13 cellular contexts compared by ENCODE assay signal in the genomic region with DNA sequence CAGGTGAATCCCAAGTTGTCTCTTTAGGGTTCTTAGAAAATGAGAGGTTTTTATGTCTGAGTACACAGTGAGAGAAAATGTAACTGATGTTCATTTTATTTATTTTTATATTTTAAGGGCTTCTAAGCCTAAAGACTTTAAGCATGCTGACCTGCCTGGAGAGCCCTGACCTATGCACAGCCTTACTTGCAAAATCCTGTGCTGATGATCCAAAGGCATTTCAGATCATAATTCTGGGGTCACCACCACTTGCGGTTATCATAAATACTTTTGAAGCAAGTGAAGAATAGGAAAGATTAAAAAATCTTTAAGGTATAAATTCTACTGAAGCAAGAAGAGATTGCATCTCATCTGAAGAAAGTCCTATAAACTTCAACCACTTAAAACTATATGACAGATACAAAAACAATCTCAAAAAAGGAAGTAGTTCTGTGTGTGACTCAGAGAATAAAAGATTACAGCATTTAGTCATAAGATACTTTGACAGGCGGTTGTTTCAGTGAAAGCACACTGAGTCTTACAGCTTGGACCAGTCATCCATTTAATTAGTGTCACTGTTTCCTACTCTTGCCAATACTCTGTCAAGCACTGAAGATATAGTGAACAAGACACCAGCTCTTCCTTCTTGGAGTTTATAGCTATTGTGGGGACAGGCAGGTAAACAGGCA.
DNase-seq lines count a peak whose midpoint lies in the region; ATAC-seq, FAIRE-seq and TF ChIP-seq lines count a peak whose summit lies in the region.
"Had no signal": no experiment of that assay in that cellular context is flagged by ENCODE, and none has a peak within 500 bp of the region (broad histone marks: within the 10 kb centered on the region; RNA-seq: fewer than 3 reads in every experiment).

No MANE protein-coding gene starts in this region.

- H4K20me1 ChIP-seq in endothelial cell of umbilical vein (replicated peaks; ENCODE audit: control insufficient read depth, extremely low read depth, insufficient read depth, low read length): no peaks in the 10 kb centered on the region

- H3K4me2 ChIP-seq in endothelial cell of umbilical vein (ENCODE audit: insufficient read depth, low read length): no peak overlapping the region

- H3K4me1 ChIP-seq in endothelial cell of umbilical vein (ENCODE audit: control insufficient read depth, extremely low read depth, insufficient read depth, low read length): peaks cover 10% of the 10 kb centered on the region

- H3K4me3 ChIP-seq in endothelial cell of umbilical vein (replicated peaks in 1 of 3; ENCODE audit: insufficient read depth in 1 of 3, low read depth in 1 of 3, low read length in 3 of 3): no peak overlapping the region
- H3K4me3 ChIP-seq: GM12878, K562 had no signal

- peak overlapping the region; percentile 11 for H3K27ac ChIP-seq in endothelial cell of umbilical vein (ENCODE audit: insufficient read depth, low read depth, low read length)

- H2AFZ ChIP-seq in endothelial cell of umbilical vein (ENCODE audit: low read depth, low read length): no peak overlapping the region

- H3K27me3 ChIP-seq in endothelial cell of umbilical vein (ENCODE audit: control insufficient read depth in 2 of 2, insufficient read depth in 2 of 2, low read length in 2 of 2): no peaks in the 10 kb centered on the region

- ATAC-seq in GM21529 (IDR thresholded peaks at IDR 0.05; ENCODE audit: unreplicated experiment): no peak
- ATAC-seq: GM12878, K562 had no signal

- no peaks in the 10 kb centered on the region for H3K36me3 ChIP-seq in endothelial cell of umbilical vein (ENCODE audit: control insufficient read depth in 2 of 2, extremely low read depth in 1 of 2, insufficient read depth in 2 of 2, low read length in 2 of 2)

- intact Hi-C loops in endothelial cell of umbilical vein (cut with micrococcal nuclease): no loop called here

- no peaks in the 10 kb centered on the region for H3K9me1 ChIP-seq in endothelial cell of umbilical vein (replicated peaks; ENCODE audit: control insufficient read depth, extremely low read depth, insufficient read depth, low read length)

- TF ChIP-seq CTCF in endothelial cell of umbilical vein (IDR thresholded peaks at IDR 0.05; ENCODE audit: extremely low read depth in 1 of 2, insufficient read depth in 1 of 2, low read depth in 1 of 2, low read length in 2 of 2): no peak

- POLR2A ChIA-PET in endothelial cell of umbilical vein (lab: Charles Lee): no interaction called here

- H3K9me3 ChIP-seq in endothelial cell of umbilical vein (replicated peaks; ENCODE audit: control insufficient read depth, insufficient read depth, low read length): no peaks in the 10 kb centered on the region

- dilution Hi-C loops in endothelial cell of umbilical vein (cut with MboI; ENCODE audit: extremely low pct_ligation_motif_present, low sequenced_read_pairs): no loop called here

- DNase-seq in GM03348 (ENCODE audit: low spot score) (peak; percentile 45), NOMO-1 treated with dmso at 0.1 percent for 144 hours (lab: John Stamatoyannopoulos, UW; ENCODE audit: unreplicated experiment) (peak; percentile 69), endothelial cell of umbilical vein (ENCODE audit: low read depth, low spot score) (peak; percentile 72), pulmonary artery endothelial cell (ENCODE audit: low read depth, low spot score) (peak; percentile 24), NCI-H1930 (lab: John Stamatoyannopoulos, UW) (no peak), epidermal melanocyte (ENCODE audit: insufficient read length, low spot score) (no peak)
- no peak for DNase-seq in activated CD4-positive, CD25-positive, alpha-beta regulatory T cell treated with anti-CD3 and anti-CD28 coated beads, Interleukin-2, amount 50 U/mL, for 72 hours
- DNase-seq: amygdala, GOT3, islet precursor cell had no signal

- peak; percentile 93 for FAIRE-seq in endothelial cell of umbilical vein (lab: Jason Lieb, UNC)
- FAIRE-seq: GM12878, K562 had no signal

- no TSS peak for BruUV-seq in endothelial cell of umbilical vein (replicated peaks; lab: Mats Ljungman, UMichigan)

- no peak overlapping the region for H3K9ac ChIP-seq in endothelial cell of umbilical vein (replicated peaks; ENCODE audit: extremely low read depth, insufficient read depth, low read length)

- CTCF ChIA-PET in endothelial cell of umbilical vein (lab: Charles Lee): no interaction called here

- H3K79me2 ChIP-seq in endothelial cell of umbilical vein (ENCODE audit: control insufficient read depth, insufficient read depth, low read length): no peaks in the 10 kb centered on the region

- no peak for TF ChIP-seq POLR2A in endothelial cell of umbilical vein (IDR thresholded peaks at IDR 0.05; ENCODE audit: low read depth, low read length)

TF ChIP-seq in endothelial cell of umbilical vein, 7 proteins besides CTCF, POLR2A, EP300 and RAD21:
- no peak for TF ChIP-seq MYC (IDR thresholded peaks at IDR 0.05; ENCODE audit: low read depth, low read length)
- TF ChIP-seq JUN (IDR thresholded peaks at IDR 0.05; ENCODE audit: borderline replicate concordance, insufficient read depth, insufficient read length, low read depth): peak; percentile 61
- TF ChIP-seq FOS (IDR thresholded peaks at IDR 0.05; ENCODE audit: borderline replicate concordance, insufficient read depth, low read length): peak; percentile 83
- no peak for TF ChIP-seq EZH2 (IDR thresholded peaks at IDR 0.05; ENCODE audit: borderline replicate concordance, low read depth, low read length, severe bottlenecking)
- TF ChIP-seq POLR2AphosphoS5 (IDR thresholded peaks at IDR 0.05; ENCODE audit: insufficient read depth, low read depth, low read length): no peak
- TF ChIP-seq, protein P1, sequence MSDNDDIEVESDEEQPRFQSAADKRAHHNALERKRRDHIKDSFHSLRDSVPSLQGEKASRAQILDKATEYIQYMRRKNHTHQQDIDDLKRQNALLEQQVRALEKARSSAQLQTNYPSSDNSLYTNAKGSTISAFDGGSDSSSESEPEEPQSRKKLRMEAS (IDR thresholded peaks at IDR 0.05; ENCODE audit: insufficient read depth, insufficient read length): no peak
- TF ChIP-seq GATA2 (IDR thresholded peaks at IDR 0.05; ENCODE audit: insufficient read depth, insufficient read length, low read depth, low read length): peak; percentile 64
TF ChIP-seq in endothelial cell of umbilical vein: peak in this region for 3.

Comparison
In these comparisons a context has a peak if more than half of its experiments do, and no peak if none do; other contexts are left out.
1. DNase-seq: peak in GM03348 (single experiment), NOMO-1 treated with dmso at 0.1 percent for 144 hours (single experiment), endothelial cell of umbilical vein (single experiment) and pulmonary artery endothelial cell (single experiment); none in NCI-H1930 (0 of 2), epidermal melanocyte (single experiment) and activated CD4-positive, CD25-positive, alpha-beta regulatory T cell treated with anti-CD3 and anti-CD28 coated beads, Interleukin-2, amount 50 U/mL, for 72 hours (single experiment).